8 cellular contexts compared by ENCODE assay signal in genomic region chr2:84515788-84516187, GRCh38. TPM values are rescaled to one million over a fixed set of nuclear protein-coding genes. Genes with fewer than 3 reads are reported as not detected.
DNase-seq lines count a peak whose midpoint lies in the region; ATAC-seq and TF ChIP-seq lines count a peak whose summit lies in the region.

No MANE protein-coding gene starts in this region.

- H3K4me1 ChIP-seq in testis, result no peaks in the 10 kb centered on the region

- H3K27ac ChIP-seq in testis, result no peak overlapping the region

- peak overlapping the region; percentile 52 to 69 for H3K4me3 ChIP-seq in testis

- H3K27ac Mint-ChIP-seq in activated CD4-positive, alpha-beta T cell treated with anti-CD3 and anti-CD28 coated beads, Interleukin-2, amount 10 ng/mL, durations not matched to agents 24 days and 14 days, result no peak overlapping the region
- H3K27ac Mint-ChIP-seq in MCF 10A (ENCODE audit: low read depth, unreplicated experiment) (peak overlapping the region; percentile 88), memory B cell (peak overlapping the region; percentile 74)

- H3K36me3 ChIP-seq in testis (ENCODE audit: low read depth, missing control alignments), result no peaks in the 10 kb centered on the region

- DNase-seq in activated CD4-positive, alpha-beta T cell treated with anti-CD3 and anti-CD28 coated beads, Interleukin-2, amount 10 ng/mL, durations not matched to agents 24 days and 14 days, result peak; percentile 59
- DNase-seq in activated CD4-positive, alpha-beta T cell treated with anti-CD3 and anti-CD28 coated beads for 48 hours, result no peak
- DNase-seq in MCF 10A (ENCODE audit: unreplicated experiment) (no peak), memory B cell (ENCODE audit: low spot score in 2 of 2) (no peak), testis (no peak)

- H3K9me3 ChIP-seq in testis, result no peaks in the 10 kb centered on the region

- TF ChIP-seq POLR2A in testis (IDR thresholded peaks at IDR 0.05), result no peak

- peak overlapping the region; percentile 88 for H3K4me3 Mint-ChIP-seq in activated CD4-positive, alpha-beta T cell treated with anti-CD3 and anti-CD28 coated beads, Interleukin-2, amount 10 ng/mL, durations not matched to agents 24 days and 14 days
- H3K4me3 Mint-ChIP-seq in MCF 10A (ENCODE audit: unreplicated experiment) (peak overlapping the region; percentile 81), memory B cell (peak overlapping the region; percentile 78)

- POLR2A ChIA-PET in MCF 10A (lab: Yijun Ruan, JAX), result interaction anchor here (0.7 kb wide), 1 partner anchor 100 kb away, joined by 3 read pairs; no protein-coding TSS in a partner anchor

- H3K27me3 ChIP-seq in testis, result no peaks in the 10 kb centered on the region

- TSS peak; percentile 92 for BruUV-seq in MCF 10A (replicated peaks; lab: Mats Ljungman, UMichigan)

- ATAC-seq in memory B cell (ENCODE audit: low read depth) (no peak), HG02759 (IDR thresholded peaks at IDR 0.05; ENCODE audit: unreplicated experiment) (no peak), HG03521 (IDR thresholded peaks at IDR 0.05; ENCODE audit: unreplicated experiment) (no peak), HG02571 (IDR thresholded peaks at IDR 0.05; ENCODE audit: unreplicated experiment) (no peak)

- CTCF ChIA-PET in MCF 10A (lab: Yijun Ruan, JAX), result interaction anchor here (0.6 to 0.7 kb wide), 2 partner anchors 11 to 498 kb away, joined by 3 read pairs; no protein-coding TSS in a partner anchor

- intact Hi-C loops in activated CD4-positive, alpha-beta T cell treated with anti-CD3 and anti-CD28 coated beads, Interleukin-2, amount 10 ng/mL, durations not matched to agents 24 days and 14 days (cut with micrococcal nuclease), result loop anchor here (2.0 to 5.0 kb wide), 3 partner anchors 57 to 412 kb away; partner anchors contain the start of genes SUCLG1 and TRABD2A
- intact Hi-C loops in MCF 10A (cut with micrococcal nuclease), result no loop called here
- intact Hi-C loops in testis (cut with DNase I; ENCODE audit: low total_unique reads), result no loop called here

- peaks cover 6% of the 10 kb centered on the region for H3K9me3 Mint-ChIP-seq in activated CD4-positive, alpha-beta T cell treated with anti-CD3 and anti-CD28 coated beads, Interleukin-2, amount 10 ng/mL, durations not matched to agents 24 days and 14 days
- peaks cover 7% of the 10 kb centered on the region for H3K9me3 Mint-ChIP-seq in MCF 10A (ENCODE audit: unreplicated experiment)
- H3K9me3 Mint-ChIP-seq in memory B cell, result peaks cover 3% of the 10 kb centered on the region

- WGBS in testis, 2 donors, result 38 to 49% methylated on average over 9 of the region's 9 CpGs

- peaks cover 25% of the 10 kb centered on the region for H3K27me3 Mint-ChIP-seq in activated CD4-positive, alpha-beta T cell treated with anti-CD3 and anti-CD28 coated beads, Interleukin-2, amount 10 ng/mL, durations not matched to agents 24 days and 14 days
- H3K27me3 Mint-ChIP-seq in MCF 10A (ENCODE audit: insufficient read depth, unreplicated experiment) (no peaks in the 10 kb centered on the region), memory B cell (peaks cover 21% of the 10 kb centered on the region)

- H3K36me3 Mint-ChIP-seq in activated CD4-positive, alpha-beta T cell treated with anti-CD3 and anti-CD28 coated beads, Interleukin-2, amount 10 ng/mL, durations not matched to agents 24 days and 14 days (ENCODE audit: low read depth), result no peaks in the 10 kb centered on the region
- H3K36me3 Mint-ChIP-seq in MCF 10A (ENCODE audit: insufficient read depth, unreplicated experiment) (peaks cover 6% of the 10 kb centered on the region), memory B cell (no peaks in the 10 kb centered on the region)

- TF ChIP-seq CTCF in MCF 10A (IDR thresholded peaks at IDR 0.05; ENCODE audit: unreplicated experiment), result no peak
- no peak for TF ChIP-seq CTCF in testis (IDR thresholded peaks at IDR 0.05)

- peaks cover 11% of the 10 kb centered on the region for H3K4me1 Mint-ChIP-seq in activated CD4-positive, alpha-beta T cell treated with anti-CD3 and anti-CD28 coated beads, Interleukin-2, amount 10 ng/mL, durations not matched to agents 24 days and 14 days
- H3K4me1 Mint-ChIP-seq in MCF 10A (ENCODE audit: insufficient read depth, unreplicated experiment) (peaks cover 6% of the 10 kb centered on the region), memory B cell (peaks cover 4% of the 10 kb centered on the region)

RNA-seq across cellular contexts. Expression of gene DNAH6, which starts 0.5 kb away (rescaled TPM):
- total RNA-seq in activated CD4-positive, alpha-beta T cell treated with anti-CD3 and anti-CD28 coated beads, Interleukin-2, amount 10 ng/mL, durations not matched to agents 24 days and 14 days, result 0.17 and 0.23 TPM in 2 replicates
- total RNA-seq in MCF 10A (2022), result 0.14 and 0.76 TPM in 2 replicates
- 10 to 100 TPM in 1 of 2 donors, 1 to 10 TPM in 1; 7.1 to 11.8 TPM for total RNA-seq in testis
- polyA plus RNA-seq in testis (ENCODE audit: insufficient read depth, low read depth, low replicate concordance), result 18.4 TPM

RNA-seq across cellular contexts. Expression of gene SUCLG1, which starts 56.7 kb away (rescaled TPM):
- total RNA-seq in activated CD4-positive, alpha-beta T cell treated with anti-CD3 and anti-CD28 coated beads, Interleukin-2, amount 10 ng/mL, durations not matched to agents 24 days and 14 days, result 71.9 and 72.6 TPM in 2 replicates
- total RNA-seq in MCF 10A (2022) (87.2 and 105 TPM in 2 replicates), testis (10 to 100 TPM; 48.0 to 50.6 TPM)
- polyA plus RNA-seq in testis (ENCODE audit: insufficient read depth, low read depth, low replicate concordance), result 80.4 TPM
